In the genomic region with DNA sequence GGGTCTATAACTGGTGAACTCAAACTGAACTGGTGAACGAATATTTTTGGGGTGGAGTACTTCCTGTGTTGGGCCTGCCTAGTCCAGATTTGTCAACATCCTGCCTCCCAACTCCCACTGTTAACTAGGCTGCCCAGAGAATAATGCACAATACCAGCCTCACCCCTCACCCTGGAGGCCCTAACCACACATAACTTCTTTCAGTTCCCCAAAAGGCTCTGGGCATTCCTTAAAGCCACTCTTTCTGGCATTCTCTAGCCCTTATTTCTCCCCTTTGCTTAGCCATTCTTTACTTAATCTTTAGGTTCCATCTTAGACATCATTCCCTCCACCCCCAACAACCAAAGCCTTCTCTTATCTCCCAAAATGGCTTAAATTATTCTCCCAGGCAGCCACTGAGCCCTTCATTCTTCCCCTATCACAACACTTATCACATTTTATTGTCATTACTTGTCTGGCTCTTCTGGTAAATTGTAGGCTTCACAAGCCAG, we compare ENCODE assay signal across 8 cellular contexts. TPM values are rescaled to one million over a fixed set of nuclear protein-coding genes. Genes with fewer than 3 reads are reported as not detected.
DNase-seq lines count a peak whose midpoint lies in the region; ATAC-seq and TF ChIP-seq lines count a peak whose summit lies in the region.

No MANE protein-coding gene starts in this region.

- peak overlapping the region; percentile 88 for H3K27ac Mint-ChIP-seq in mesothelial cell of epicardium

- no peak overlapping the region for H3K4me3 Mint-ChIP-seq in mesothelial cell of epicardium

- H3K27me3 ChIP-seq in KMS-11 (ENCODE audit: insufficient read depth, low read depth): no peaks in the 10 kb centered on the region
- no peaks in the 10 kb centered on the region for H3K27me3 ChIP-seq in adrenal gland

- no peaks in the 10 kb centered on the region for H3K27me3 Mint-ChIP-seq in mesothelial cell of epicardium (ENCODE audit: low read depth)

- H3K79me2 ChIP-seq in KMS-11 (ENCODE audit: insufficient read depth, low read depth): no peaks in the 10 kb centered on the region

- H3K36me3 Mint-ChIP-seq in mesothelial cell of epicardium: no peaks in the 10 kb centered on the region

- 33 to 50% (median 38%) methylated on average over 1 of the region's 1 CpG for whole genome bisulfite sequencing in adrenal gland, 4 donors

- 0 out of 2 replicates have a peak overlapping the region, but pooled peaks have one; percentile 2 for H2AFZ ChIP-seq in KMS-11 (ENCODE audit: low read depth)

- TF ChIP-seq CTCF in KMS-11 (conservative IDR thresholded peaks at IDR 0.05; ENCODE audit: low read depth, low read length) (no peak), adrenal gland (IDR thresholded peaks at IDR 0.05) (no peak), mesothelial cell of epicardium (IDR thresholded peaks at IDR 0.05; ENCODE audit: unreplicated experiment) (no peak)

- no peaks in the 10 kb centered on the region for H4K20me1 ChIP-seq in KMS-11 (ENCODE audit: insufficient read depth)

- no peaks in the 10 kb centered on the region for H3K9me3 Mint-ChIP-seq in mesothelial cell of epicardium

- H3K4me2 ChIP-seq in KMS-11: peak overlapping the region; percentile 43; the same call in 1 of the 2 replicates

- no peak overlapping the region for H3K9ac ChIP-seq in KMS-11

- H3K4me1 Mint-ChIP-seq in mesothelial cell of epicardium: peaks cover 7% of the 10 kb centered on the region

- no peak for TF ChIP-seq POLR2A in adrenal gland (IDR thresholded peaks at IDR 0.05)

- H3K36me3 ChIP-seq in KMS-11 (ENCODE audit: insufficient read depth): no peaks in the 10 kb centered on the region
- H3K36me3 ChIP-seq in adrenal gland (replicated peaks in 1 of 2): no peaks in the 10 kb centered on the region

- peaks cover 14% of the 10 kb centered on the region for H3K4me1 ChIP-seq in KMS-11 (ENCODE audit: low read depth, poor library complexity, severe bottlenecking)
- peaks cover 0 to 8% of the 10 kb centered on the region in 2 donors for H3K4me1 ChIP-seq in adrenal gland (replicated peaks in 1 of 2)

- H3K4me3 ChIP-seq in KMS-11 (IDR thresholded peaks at IDR 0.05; ENCODE audit: insufficient read depth, low read depth, low read length) (no peak overlapping the region), adrenal gland (no peak overlapping the region)

- peak overlapping the region; percentile 9; the same call in 1 of the 2 replicates for H3K27ac ChIP-seq in KMS-11
- H3K27ac ChIP-seq in adrenal gland: peak overlapping the region in 3 of 5 donors; percentile 28 to 61 (median 38)

- DNase-seq in adrenal gland (peak in 3 of 7 donors; percentile 24 to 47 (median 24)), mesothelial cell of epicardium (ENCODE audit: low spot score in 2 of 2, unreplicated experiment in 2 of 2) (no peak), NCI-H748 treated with DMSO at 0.1 percent for 48 hours (lab: John Stamatoyannopoulos, UW) (no peak), amniotic stem cell (lab: John Stamatoyannopoulos, UW) (no peak), NCI-H82 (lab: John Stamatoyannopoulos, UW) (no peak)

- ATAC-seq in GM18909 (IDR thresholded peaks at IDR 0.05; ENCODE audit: poor library complexity, unreplicated experiment): peak; percentile 86
- no peak for ATAC-seq in GM18519 (IDR thresholded peaks at IDR 0.05; ENCODE audit: low FRiP score, unreplicated experiment)

- intact Hi-C loops in adrenal gland (cut with DNase I): no loop called here

- no peaks in the 10 kb centered on the region for H3K9me3 ChIP-seq in adrenal gland (replicated peaks in 1 of 3)

RNA-seq across cellular contexts. Expression of gene SEC11A, which starts 9.1 kb away (rescaled TPM):
- total RNA-seq in adrenal gland (100 to 1,000 TPM; 130 to 194 (median 165) TPM), mesothelial cell of epicardium (120 to 126 TPM (median 121 TPM) in 3 replicates)
- 100 to 1,000 TPM; 156 to 240 (median 169) TPM for polyA plus RNA-seq in adrenal gland

RNA-seq across cellular contexts. Expression of gene ZNF592, which starts 23.3 kb away (rescaled TPM):
- total RNA-seq in adrenal gland: 10 to 100 TPM; 19.8 to 30.3 (median 25.0) TPM
- 10 to 100 TPM in 2 of 3 donors, 1 to 10 TPM in 1; 8.1 to 14.6 (median 13.9) TPM for polyA plus RNA-seq in adrenal gland
- 31.8 to 32.8 TPM (median 31.9 TPM) in 3 replicates for total RNA-seq in mesothelial cell of epicardium
